1 cellular context compared by ENCODE assay signal in genomic region chr7:90945104-90945752, GRCh38.
TF ChIP-seq lines count a peak whose summit lies in the region.

No MANE protein-coding gene starts in this region.

TF ChIP-seq in IMR-90, 13 proteins besides CTCF, POLR2A, EP300 and RAD21 (continued from another document):
- TF ChIP-seq RFX5 (IDR thresholded peaks at IDR 0.05; ENCODE audit: low read depth, low read length): no peak
- TF ChIP-seq CEBPB (IDR thresholded peaks at IDR 0.05; ENCODE audit: low read depth, low read length): no peak
